Comparison of ENCODE assay signal across 8 cellular contexts in genomic region chr4:1726146-1726934, GRCh38. TPM values are rescaled to one million over a fixed set of nuclear protein-coding genes. Genes with fewer than 3 reads are reported as not detected.
DNase-seq lines count a peak whose midpoint lies in the region; ATAC-seq and TF ChIP-seq lines count a peak whose summit lies in the region.

No MANE protein-coding gene starts in this region.

- CTCF ChIA-PET in AG04450 (lab: Charles Lee) = interaction anchor here (0.6 to 8.0 kb wide), 24 partner anchors 8 to 371 kb away, joined by 3 to 94 read pairs (median 4); no protein-coding TSS in a partner anchor

- ATAC-seq in GM18907 (IDR thresholded peaks at IDR 0.05; ENCODE audit: unreplicated experiment) (peak; percentile 29), GM21528 (IDR thresholded peaks at IDR 0.05; ENCODE audit: low FRiP score, unreplicated experiment) (no peak)

- TF ChIP-seq CTCF in AG04450 (IDR thresholded peaks at IDR 0.05; ENCODE audit: low read depth, low read length) = peak; percentile 98
- TF ChIP-seq CTCF in WERI-Rb-1 (IDR thresholded peaks at IDR 0.05; ENCODE audit: low read depth, low read length) = peak; percentile 97
- TF ChIP-seq CTCF in brain microvascular endothelial cell (IDR thresholded peaks at IDR 0.05; ENCODE audit: low read depth, low read length, missing control alignments) = peak; percentile 98

- H3K36me3 ChIP-seq in WERI-Rb-1 (peaks cover 97% of the 10 kb centered on the region), brain microvascular endothelial cell (replicated peaks) (peaks cover 13% of the 10 kb centered on the region)

- H3K27ac ChIP-seq in AG04450 (ENCODE audit: low read depth, low read length) (peak overlapping the region; percentile 11), WERI-Rb-1 (peak overlapping the region; percentile 14), brain microvascular endothelial cell (no peak overlapping the region)

- H3K9me3 ChIP-seq in AG04450 (ENCODE audit: control insufficient read depth, insufficient read depth, low read length) (no peaks in the 10 kb centered on the region; the same call in 1 of the 2 replicates), WERI-Rb-1 (ENCODE audit: severe bottlenecking) (no peaks in the 10 kb centered on the region)

- DNase-seq in AG04450 (ENCODE audit: low read depth, low spot score) (peak; percentile 43), NCI-H2107 treated with DMSO at 0.1 percent for 48 hours (lab: John Stamatoyannopoulos, UW; ENCODE audit: unreplicated experiment) (peak; percentile 24), WERI-Rb-1 (peak; percentile 94), brain microvascular endothelial cell (peak; percentile 85), iPS-NIHi7 (ENCODE audit: extremely low spot score) (peak; percentile 84)
- peak; percentile 78 to 90 (median 82) for DNase-seq in stimulated activated CD4-positive, alpha-beta T cell treated with anti-CD3 and anti-CD28 coated beads, Interleukin-12 subunit alpha, Interleukin-12 subunit beta, amount 100 ng/mL, for 48 hours (ENCODE audit: low read depth in 2 of 3, low spot score in 1 of 3)

- in situ Hi-C loops in brain microvascular endothelial cell (cut with HindIII; ENCODE audit: low pct_ligation_motif_present, low sequenced_read_pairs) = no loop called here

- H3K4me3 ChIP-seq in AG04450 (ENCODE audit: low read depth, low read length) (no peak overlapping the region), WERI-Rb-1 (ENCODE audit: low read depth, low read length) (no peak overlapping the region), brain microvascular endothelial cell (ENCODE audit: low read depth, low read length) (no peak overlapping the region)

- POLR2A ChIA-PET in AG04450 (lab: Yijun Ruan, JAX) = interaction anchor here (0.7 kb wide), 1 partner anchor 92 kb away, joined by 5 read pairs; no protein-coding TSS in a partner anchor

- no peaks in the 10 kb centered on the region for H3K27me3 ChIP-seq in AG04450 (ENCODE audit: control insufficient read depth, insufficient read depth, low read length)
- no peaks in the 10 kb centered on the region for H3K27me3 ChIP-seq in WERI-Rb-1 (ENCODE audit: insufficient read depth, low read depth, severe bottlenecking)
- no peaks in the 10 kb centered on the region for H3K27me3 ChIP-seq in brain microvascular endothelial cell (replicated peaks)

RNA-seq across cellular contexts. Expression of gene TACC3, which starts 5.0 kb away (rescaled TPM):
- 7.0 and 8.5 TPM in 2 replicates for polyA plus RNA-seq in AG04450 (2011; rRNA removed)
- 5.3 and 8.8 TPM in 2 replicates for polyA minus RNA-seq in AG04450 (2011; rRNA and poly(A)+ RNA removed)

RNA-seq across cellular contexts. Expression of gene TMEM129, which starts 5.2 kb away (rescaled TPM):
- 13.1 and 20.8 TPM in 2 replicates for polyA plus RNA-seq in AG04450 (2011; rRNA removed)
- 7.5 and 12.2 TPM in 2 replicates for polyA minus RNA-seq in AG04450 (2011; rRNA and poly(A)+ RNA removed)

RNA-seq across cellular contexts. Expression of gene SLBP, which starts 14.2 kb away (rescaled TPM):
- 56.3 and 72.0 TPM in 2 replicates for polyA plus RNA-seq in AG04450 (2011; rRNA removed)
- polyA minus RNA-seq in AG04450 (2011; rRNA and poly(A)+ RNA removed) = 23.9 and 28.1 TPM in 2 replicates

RNA-seq across cellular contexts. Expression of gene FAM53A, which starts 42.2 kb away (rescaled TPM):
- 1.1 TPM in 2 replicates for polyA plus RNA-seq in AG04450 (2011; rRNA removed)
- 1.3 and 1.8 TPM in 2 replicates for polyA minus RNA-seq in AG04450 (2011; rRNA and poly(A)+ RNA removed)

Comparison
In these comparisons a context has a peak if more than half of its experiments do, and no peak if none do; other contexts are left out.
1. DNase-seq: peak in every context shown above with its lines; median percentile 94 in WERI-Rb-1; 85 in brain microvascular endothelial cell; 84 in iPS-NIHi7; 82 in stimulated activated CD4-positive, alpha-beta T cell treated with anti-CD3 and anti-CD28 coated beads, Interleukin-12 subunit alpha, Interleukin-12 subunit beta, amount 100 ng/mL, for 48 hours; 43 in AG04450; 24 in NCI-H2107 treated with DMSO at 0.1 percent for 48 hours.